In genomic region chr20:406200-407096, GRCh38 we compare ENCODE assay signal across 8 cellular contexts. TPM values are rescaled to one million over a fixed set of nuclear protein-coding genes. Genes with fewer than 3 reads are reported as not detected.
DNase-seq lines count a peak whose midpoint lies in the region; ATAC-seq lines count a peak whose summit lies in the region.

No MANE protein-coding gene starts in this region.

- POLR2A ChIA-PET in activated CD4-positive, alpha-beta memory T cell treated with anti-CD3 and anti-CD28 coated beads for 36 hours (lab: Charles Lee): interaction anchor here (1.3 kb wide), 1 partner anchor 32 kb away, joined by 6 read pairs; no protein-coding TSS in a partner anchor

- no peak overlapping the region for H3K9ac ChIP-seq in iPS-15b (ENCODE audit: low read depth, low read length)

- DNase-seq in activated CD8-positive, alpha-beta memory T cell treated with anti-CD3 and anti-CD28 coated beads, Interleukin-2, amount 10 ng/mL, durations not matched to agents 7 days and 5 days: no peak
- DNase-seq in activated CD8-positive, alpha-beta memory T cell treated with anti-CD3 and anti-CD28 coated beads for 24 hours: no peak
- no peak for DNase-seq in activated CD4-positive, alpha-beta memory T cell treated with anti-CD3 and anti-CD28 coated beads for 36 hours
- no peak for DNase-seq in stimulated activated naive CD8-positive, alpha-beta T cell treated with anti-CD3 and anti-CD28 coated beads, Interleukin-15, amount 100 ng/mL, for 72 hours
- DNase-seq in SIG-M5 treated with dmso at 0.1 percent for 504 hours (lab: John Stamatoyannopoulos, UW; ENCODE audit: unreplicated experiment): no peak
- DNase-seq in KBM-7: no peak
- DNase-seq in CD1c-positive myeloid dendritic cell (ENCODE audit: extremely low spot score): no peak

- peaks cover 10% of the 10 kb centered on the region for H3K4me1 ChIP-seq in iPS-15b (ENCODE audit: control insufficient read depth, insufficient read depth, low read length)

- intact Hi-C loops in activated CD4-positive, alpha-beta memory T cell treated with anti-CD3 and anti-CD28 coated beads for 36 hours (cut with micrococcal nuclease): loop anchor here (1.0 to 2.0 kb wide), 2 partner anchors 73 to 110 kb away; partner anchors contain the start of gene ZCCHC3

- no peak for ATAC-seq in activated CD8-positive, alpha-beta memory T cell treated with anti-CD3 and anti-CD28 coated beads, Interleukin-2, amount 10 ng/mL, durations not matched to agents 7 days and 5 days
- ATAC-seq in stimulated activated naive CD8-positive, alpha-beta T cell treated with anti-CD3 and anti-CD28 coated beads, Interleukin-15, amount 100 ng/mL, for 72 hours: no peak

- peaks cover 5% of the 10 kb centered on the region for H3K36me3 ChIP-seq in iPS-15b (ENCODE audit: control insufficient read depth, insufficient read depth, low read length)

- H3K27me3 ChIP-seq in iPS-15b (ENCODE audit: control insufficient read depth, insufficient read depth, low read length): no peaks in the 10 kb centered on the region

- H3K4me3 ChIP-seq in iPS-15b (ENCODE audit: low read depth, low read length): peak overlapping the region; percentile 81

- peaks cover 45% of the 10 kb centered on the region for H3K4me1 Mint-ChIP-seq in activated CD8-positive, alpha-beta memory T cell treated with anti-CD3 and anti-CD28 coated beads, Interleukin-2, amount 10 ng/mL, durations not matched to agents 7 days and 5 days
- peaks cover 40% of the 10 kb centered on the region for H3K4me1 Mint-ChIP-seq in activated CD4-positive, alpha-beta memory T cell treated with anti-CD3 and anti-CD28 coated beads for 36 hours (ENCODE audit: low read depth)
- peaks cover 63% of the 10 kb centered on the region for H3K4me1 Mint-ChIP-seq in stimulated activated naive CD8-positive, alpha-beta T cell treated with anti-CD3 and anti-CD28 coated beads, Interleukin-15, amount 100 ng/mL, for 72 hours

- in situ Hi-C loops in KBM-7 (cut with MboI; ENCODE audit: low pct_unique_long_range_greater_than_20kb, low sequenced_read_pairs): no loop called here

- no peaks in the 10 kb centered on the region for H3K9me3 Mint-ChIP-seq in activated CD8-positive, alpha-beta memory T cell treated with anti-CD3 and anti-CD28 coated beads, Interleukin-2, amount 10 ng/mL, durations not matched to agents 7 days and 5 days (ENCODE audit: low read depth)
- no peaks in the 10 kb centered on the region for H3K9me3 Mint-ChIP-seq in activated CD4-positive, alpha-beta memory T cell treated with anti-CD3 and anti-CD28 coated beads for 36 hours
- H3K9me3 Mint-ChIP-seq in stimulated activated naive CD8-positive, alpha-beta T cell treated with anti-CD3 and anti-CD28 coated beads, Interleukin-15, amount 100 ng/mL, for 72 hours: peaks cover 11 to 12% of the 10 kb centered on the region in 2 donors

- no peaks in the 10 kb centered on the region for H3K9me3 ChIP-seq in iPS-15b (ENCODE audit: control insufficient read depth, insufficient read depth, low read length)

- CTCF ChIA-PET in activated CD8-positive, alpha-beta memory T cell treated with anti-CD3 and anti-CD28 coated beads, Interleukin-2, amount 10 ng/mL, durations not matched to agents 7 days and 5 days (lab: Charles Lee): interaction anchor here (1.2 to 1.4 kb wide), 5 partner anchors 27 to 71 kb away, joined by 4 to 9 read pairs (median 5); partner anchors contain the start of gene NRSN2
- CTCF ChIA-PET in activated CD4-positive, alpha-beta memory T cell treated with anti-CD3 and anti-CD28 coated beads for 36 hours (lab: Charles Lee): interaction anchor here (0.7 to 1.7 kb wide), 14 partner anchors 8 to 239 kb away, joined by 3 to 16 read pairs (median 4); no protein-coding TSS in a partner anchor

- H3K27ac Mint-ChIP-seq in activated CD8-positive, alpha-beta memory T cell treated with anti-CD3 and anti-CD28 coated beads, Interleukin-2, amount 10 ng/mL, durations not matched to agents 7 days and 5 days: peak overlapping the region; percentile 54
- peak overlapping the region; percentile 82 for H3K27ac Mint-ChIP-seq in activated CD4-positive, alpha-beta memory T cell treated with anti-CD3 and anti-CD28 coated beads for 36 hours
- H3K27ac Mint-ChIP-seq in stimulated activated naive CD8-positive, alpha-beta T cell treated with anti-CD3 and anti-CD28 coated beads, Interleukin-15, amount 100 ng/mL, for 72 hours: peak overlapping the region; percentile 35 to 96

- peak overlapping the region; percentile 78 for H3K4me3 Mint-ChIP-seq in activated CD8-positive, alpha-beta memory T cell treated with anti-CD3 and anti-CD28 coated beads, Interleukin-2, amount 10 ng/mL, durations not matched to agents 7 days and 5 days
- H3K4me3 Mint-ChIP-seq in activated CD4-positive, alpha-beta memory T cell treated with anti-CD3 and anti-CD28 coated beads for 36 hours: peak overlapping the region; percentile 79
- H3K4me3 Mint-ChIP-seq in stimulated activated naive CD8-positive, alpha-beta T cell treated with anti-CD3 and anti-CD28 coated beads, Interleukin-15, amount 100 ng/mL, for 72 hours: peak overlapping the region; percentile 84 to 90

- no peaks in the 10 kb centered on the region for H3K27me3 Mint-ChIP-seq in activated CD8-positive, alpha-beta memory T cell treated with anti-CD3 and anti-CD28 coated beads, Interleukin-2, amount 10 ng/mL, durations not matched to agents 7 days and 5 days
- no peaks in the 10 kb centered on the region for H3K27me3 Mint-ChIP-seq in activated CD4-positive, alpha-beta memory T cell treated with anti-CD3 and anti-CD28 coated beads for 36 hours
- H3K27me3 Mint-ChIP-seq in stimulated activated naive CD8-positive, alpha-beta T cell treated with anti-CD3 and anti-CD28 coated beads, Interleukin-15, amount 100 ng/mL, for 72 hours: no peaks in the 10 kb centered on the region

- peaks cover 25% of the 10 kb centered on the region for H3K36me3 Mint-ChIP-seq in activated CD8-positive, alpha-beta memory T cell treated with anti-CD3 and anti-CD28 coated beads, Interleukin-2, amount 10 ng/mL, durations not matched to agents 7 days and 5 days
- peaks cover 26% of the 10 kb centered on the region for H3K36me3 Mint-ChIP-seq in activated CD4-positive, alpha-beta memory T cell treated with anti-CD3 and anti-CD28 coated beads for 36 hours

RNA-seq across cellular contexts. Expression of gene RBCK1, which starts 1.7 kb away (rescaled TPM):
- 100 to 1,000 TPM; 114 to 173 TPM for total RNA-seq in activated CD8-positive, alpha-beta memory T cell treated with anti-CD3 and anti-CD28 coated beads, Interleukin-2, amount 10 ng/mL, durations not matched to agents 7 days and 5 days
- total RNA-seq in activated CD4-positive, alpha-beta memory T cell treated with anti-CD3 and anti-CD28 coated beads for 36 hours: 100 to 1,000 TPM; 137 to 139 TPM

RNA-seq across cellular contexts. Expression of gene TRIB3, which starts 25.9 kb away (rescaled TPM):
- total RNA-seq in activated CD8-positive, alpha-beta memory T cell treated with anti-CD3 and anti-CD28 coated beads, Interleukin-2, amount 10 ng/mL, durations not matched to agents 7 days and 5 days: 10 to 100 TPM; 22.4 to 25.4 TPM
- total RNA-seq in activated CD4-positive, alpha-beta memory T cell treated with anti-CD3 and anti-CD28 coated beads for 36 hours: 10 to 100 TPM; 42.6 to 43.5 TPM

RNA-seq across cellular contexts. Expression of gene TBC1D20, which starts 55.9 kb away (rescaled TPM):
- 10 to 100 TPM; 28.3 to 29.4 TPM for total RNA-seq in activated CD8-positive, alpha-beta memory T cell treated with anti-CD3 and anti-CD28 coated beads, Interleukin-2, amount 10 ng/mL, durations not matched to agents 7 days and 5 days
- 10 to 100 TPM; 18.8 to 20.4 TPM for total RNA-seq in activated CD4-positive, alpha-beta memory T cell treated with anti-CD3 and anti-CD28 coated beads for 36 hours

RNA-seq across cellular contexts. Expression of gene NRSN2, which starts 59.5 kb away (rescaled TPM):
- total RNA-seq in activated CD8-positive, alpha-beta memory T cell treated with anti-CD3 and anti-CD28 coated beads, Interleukin-2, amount 10 ng/mL, durations not matched to agents 7 days and 5 days: 1 to 10 TPM; 2.9 to 5.0 TPM
- 1 to 10 TPM; 9.5 to 9.7 TPM for total RNA-seq in activated CD4-positive, alpha-beta memory T cell treated with anti-CD3 and anti-CD28 coated beads for 36 hours
